8 cellular contexts compared by ENCODE assay signal in genomic region chr11:73359930-73360742, GRCh38. TPM values are rescaled to one million over a fixed set of nuclear protein-coding genes. Genes with fewer than 3 reads are reported as not detected.
DNase-seq lines count a peak whose midpoint lies in the region; ATAC-seq and TF ChIP-seq lines count a peak whose summit lies in the region.

No MANE protein-coding gene starts in this region.

- DNase-seq in Kasumi-1 (lab: John Stamatoyannopoulos, UW) (peak; percentile 51 to 63), testis (peak; percentile 39), inferior parietal cortex (ENCODE audit: extremely low spot score) (no peak)
- peak; percentile 48 for DNase-seq in activated CD4-positive, alpha-beta memory T cell treated with anti-CD3 and anti-CD28 coated beads for 36 hours
- no peak for DNase-seq in central memory CD4-positive, alpha-beta T cell

- H3K4me2 ChIP-seq in DOHH2 (ENCODE audit: low read length) = no peak overlapping the region

- no peak overlapping the region for H3K4me3 Mint-ChIP-seq in activated CD4-positive, alpha-beta memory T cell treated with anti-CD3 and anti-CD28 coated beads for 36 hours

- TF ChIP-seq POLR2A in gastroesophageal sphincter (IDR thresholded peaks at IDR 0.05) (no peak), testis (IDR thresholded peaks at IDR 0.05) (no peak)

- H3K36me3 ChIP-seq in DOHH2 (ENCODE audit: control insufficient read depth, low read length) (no peaks in the 10 kb centered on the region), gastroesophageal sphincter (peaks cover 0 to 99% of the 10 kb centered on the region in 2 donors), testis (ENCODE audit: low read depth, missing control alignments) (no peaks in the 10 kb centered on the region)

- WGBS in gastroesophageal sphincter (ENCODE audit: low coverage in 1 of 2), 2 donors = 86% methylated on average over 4 of the region's 19 CpGs; no CpG with 5 or more reads in 1 of the 2 donors
- 63 to 73% methylated on average over 2 to 19 of the region's 19 CpGs for WGBS in testis, 2 donors

- ATAC-seq in gastroesophageal sphincter (no peak), GM21367 (IDR thresholded peaks at IDR 0.05; ENCODE audit: unreplicated experiment) (no peak)

- no peaks in the 10 kb centered on the region for H3K9me3 Mint-ChIP-seq in activated CD4-positive, alpha-beta memory T cell treated with anti-CD3 and anti-CD28 coated beads for 36 hours

- intact Hi-C loops in activated CD4-positive, alpha-beta memory T cell treated with anti-CD3 and anti-CD28 coated beads for 36 hours (cut with micrococcal nuclease) = no loop called here
- intact Hi-C loops in testis (cut with DNase I; ENCODE audit: low total_unique reads) = no loop called here

- no peaks in the 10 kb centered on the region for H3K79me2 ChIP-seq in DOHH2 (ENCODE audit: control insufficient read depth, low read length)

- TF ChIP-seq CTCF in DOHH2 (IDR thresholded peaks at IDR 0.05; ENCODE audit: low read depth, low read length, poor library complexity, severe bottlenecking) = peak; percentile 64
- TF ChIP-seq CTCF in gastroesophageal sphincter (IDR thresholded peaks at IDR 0.05) = peak in 1 of 4 experiments; percentile 23
- TF ChIP-seq CTCF in testis (IDR thresholded peaks at IDR 0.05) = peak in 2 of 3 experiments; percentile 20

- H3K27me3 Mint-ChIP-seq in activated CD4-positive, alpha-beta memory T cell treated with anti-CD3 and anti-CD28 coated beads for 36 hours = no peaks in the 10 kb centered on the region

- no peaks in the 10 kb centered on the region for H3K36me3 Mint-ChIP-seq in activated CD4-positive, alpha-beta memory T cell treated with anti-CD3 and anti-CD28 coated beads for 36 hours

- H4K20me1 ChIP-seq in DOHH2 (ENCODE audit: control insufficient read depth, insufficient read depth, low read depth, low read length) = no peaks in the 10 kb centered on the region

- H3K27ac Mint-ChIP-seq in activated CD4-positive, alpha-beta memory T cell treated with anti-CD3 and anti-CD28 coated beads for 36 hours = no peak overlapping the region

- H3K4me1 ChIP-seq in DOHH2 (ENCODE audit: control insufficient read depth, low read length) (peaks cover 14% of the 10 kb centered on the region), gastroesophageal sphincter (peaks cover 0 to 29% (median 0%) of the 10 kb centered on the region in 3 donors), testis (peaks cover 10% of the 10 kb centered on the region)

- H3K27me3 ChIP-seq in DOHH2 (ENCODE audit: control insufficient read depth, low read length) (no peaks in the 10 kb centered on the region), gastroesophageal sphincter (no peaks in the 10 kb centered on the region), testis (no peaks in the 10 kb centered on the region)

- H3K9me3 ChIP-seq in DOHH2 (ENCODE audit: control insufficient read depth, insufficient read depth, low read length) (no peaks in the 10 kb centered on the region), gastroesophageal sphincter (no peaks in the 10 kb centered on the region), testis (no peaks in the 10 kb centered on the region)

- POLR2A ChIA-PET in activated CD4-positive, alpha-beta memory T cell treated with anti-CD3 and anti-CD28 coated beads for 36 hours (lab: Charles Lee) = no interaction called here

- TF ChIP-seq EP300 in gastroesophageal sphincter (IDR thresholded peaks at IDR 0.05) = no peak

- no peaks in the 10 kb centered on the region for H3K4me1 Mint-ChIP-seq in activated CD4-positive, alpha-beta memory T cell treated with anti-CD3 and anti-CD28 coated beads for 36 hours (ENCODE audit: low read depth)

- CTCF ChIA-PET in activated CD4-positive, alpha-beta memory T cell treated with anti-CD3 and anti-CD28 coated beads for 36 hours (lab: Charles Lee) = interaction anchor here (0.6 to 2.7 kb wide), 12 partner anchors 9 to 302 kb away, joined by 3 to 50 read pairs (median 4); no protein-coding TSS in a partner anchor

- H3F3A ChIP-seq in DOHH2 (ENCODE audit: control insufficient read depth, insufficient read depth) = peaks cover 2% of the 10 kb centered on the region; the same call in 1 of the 2 replicates

- H3K9me2 ChIP-seq in DOHH2 (replicated peaks; ENCODE audit: control insufficient read depth, low read length) = no peaks in the 10 kb centered on the region

- no peak overlapping the region for H3K4me3 ChIP-seq in DOHH2 (ENCODE audit: low read length)
- no peak overlapping the region for H3K4me3 ChIP-seq in gastroesophageal sphincter
- no peak overlapping the region for H3K4me3 ChIP-seq in testis

- H3K27ac ChIP-seq in DOHH2 (ENCODE audit: low read depth, low read length) (no peak overlapping the region), gastroesophageal sphincter (peak overlapping the region in 3 of 4 donors; percentile 27 to 37 (median 27)), testis (peak overlapping the region; percentile 63 to 71)

RNA-seq across cellular contexts. Expression of gene RELT, which starts 16.1 kb away (rescaled TPM):
- total RNA-seq in activated CD4-positive, alpha-beta memory T cell treated with anti-CD3 and anti-CD28 coated beads for 36 hours = 10 to 100 TPM; 18.5 to 18.9 TPM
- 1 to 10 TPM; 2.3 to 5.7 (median 3.5) TPM for total RNA-seq in gastroesophageal sphincter
- 1 to 10 TPM; 8.4 to 8.6 TPM for total RNA-seq in testis
- 6.2 TPM for polyA plus RNA-seq in testis (ENCODE audit: insufficient read depth, low read depth, low replicate concordance)

RNA-seq across cellular contexts. Expression of gene ARHGEF17, which starts 52.1 kb away (rescaled TPM):
- under 1 TPM in 1 of 2 experiments, not detected in 1; 0.07 TPM for total RNA-seq in activated CD4-positive, alpha-beta memory T cell treated with anti-CD3 and anti-CD28 coated beads for 36 hours
- total RNA-seq in gastroesophageal sphincter (100 to 1,000 TPM in 1 of 4 donors, 10 to 100 TPM in 3; 52.5 to 169 (median 84.4) TPM), testis (10 to 100 TPM; 50.1 to 58.5 TPM)
- polyA plus RNA-seq in testis (ENCODE audit: insufficient read depth, low read depth, low replicate concordance) = 29.4 TPM

Comparison
In these comparisons a context has a peak if more than half of its experiments do, and no peak if none do; other contexts are left out.
1. DNase-seq: peak in Kasumi-1 (2 of 2), activated CD4-positive, alpha-beta memory T cell treated with anti-CD3 and anti-CD28 coated beads for 36 hours (single experiment) and testis (single experiment); none in central memory CD4-positive, alpha-beta T cell (single experiment) and inferior parietal cortex (single experiment).
2. RNA of gene ARHGEF17, which starts 52.1 kb away (total RNA-seq): 52.5 to 169 TPM in gastroesophageal sphincter and 50.1 to 58.5 TPM in testis; 0.07 TPM in activated CD4-positive, alpha-beta memory T cell treated with anti-CD3 and anti-CD28 coated beads for 36 hours; every median in the first group is over 10 times any median in the second.